ENCODE assay signal across 21 cellular contexts in the genomic region with DNA sequence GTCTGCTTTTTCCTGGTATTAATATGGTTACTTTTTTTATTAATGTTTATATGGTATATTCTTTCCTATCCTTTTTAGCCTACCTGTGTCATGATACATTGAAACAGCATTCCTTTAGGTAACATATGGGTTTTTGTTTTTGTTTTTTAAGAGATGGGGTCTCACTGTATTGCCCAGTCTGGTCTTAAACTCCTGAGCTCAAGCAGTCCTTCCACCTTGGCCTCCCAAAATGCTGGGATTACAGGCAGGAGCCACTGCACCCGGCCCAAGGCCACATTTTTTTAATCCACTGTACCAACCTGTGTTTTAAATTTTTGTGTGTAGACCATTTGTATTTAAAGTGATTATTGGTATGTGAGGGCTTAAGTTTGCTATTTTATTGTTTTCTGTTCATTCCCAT. TPM values are rescaled to one million over a fixed set of nuclear protein-coding genes. Genes with fewer than 3 reads are reported as not detected.
DNase-seq lines count a peak whose midpoint lies in the region; ATAC-seq, FAIRE-seq and TF ChIP-seq lines count a peak whose summit lies in the region.
"Had no signal": no experiment of that assay in that cellular context is flagged by ENCODE, and none has a peak within 500 bp of the region (broad histone marks: within the 10 kb centered on the region; RNA-seq: fewer than 3 reads in every experiment).

No MANE protein-coding gene starts in this region.

- in situ Hi-C loops in K562 (cut with MboI), result no loop called here

- no peak overlapping the region for H3K4me3 ChIP-seq in K562
- no peak overlapping the region for H3K4me3 ChIP-seq in neutrophil (ENCODE audit: low read depth in 1 of 2, low read length in 1 of 2)
- no peak overlapping the region for H3K4me3 ChIP-seq in vagina
- H3K4me3 ChIP-seq: BLaER1 treated with 17β-estradiol and CSF1 and Interleukin-3, amounts not matched to agents 10 nM and 100 nM; GM12878; GM23248; HAP-1 had no signal

- no peak for TF ChIP-seq POLR2A in K562 (conservative IDR thresholded peaks at IDR 0.05)
- TF ChIP-seq POLR2A in vagina (IDR thresholded peaks at IDR 0.05), result no peak

- DNase-seq in natural killer cell treated with Interleukin-12 subunit alpha and Interleukin-12 subunit beta and Interleukin-15 and Interleukin-18, amount 100 ng/mL, for 72 hours (ENCODE audit: low spot score), result no peak
- no peak for DNase-seq in natural killer cell
- DNase-seq in K562 (ENCODE audit: extremely low read depth in 1 of 4, low spot score in 3 of 4), result no peak
- no peak for DNase-seq in vagina (ENCODE audit: extremely low spot score in 2 of 2)
- DNase-seq in activated CD4-positive, alpha-beta T cell treated with anti-CD3 and anti-CD28 coated beads for 48 hours, result no peak
- DNase-seq: CD8-positive, alpha-beta memory T cell; COR-L47; DMS 273 treated with DMSO at 0.1 percent for 48 hours; DMS53; DND-41; EL; GM23248; HFFc6 had no signal

- peaks cover 0 to 6% of the 10 kb centered on the region in 2 experiments; a peak in 1 of 5 replicates for H3K4me1 ChIP-seq in K562 (replicated peaks in 1 of 2; ENCODE audit: control insufficient read depth in 2 of 2, insufficient read depth in 2 of 2, low read length in 2 of 2)
- H3K4me1 ChIP-seq in neutrophil (ENCODE audit: control insufficient read depth in 1 of 2, insufficient read depth in 1 of 2, low read depth in 1 of 2, low read length in 1 of 2), result peaks cover 30 to 38% of the 10 kb centered on the region in 2 experiments
- peaks cover 38% of the 10 kb centered on the region for H3K4me1 ChIP-seq in vagina
- H3K4me1 ChIP-seq: HAP-1 had no signal

- no peak for TF ChIP-seq EP300 in K562 (IDR thresholded peaks at IDR 0.05; ENCODE audit: low read length)

- H3K4me1 Mint-ChIP-seq in natural killer cell treated with Interleukin-12 subunit alpha and Interleukin-12 subunit beta and Interleukin-15 and Interleukin-18, amount 100 ng/mL, for 72 hours (ENCODE audit: low read depth in 2 of 2), result peaks cover 49 to 56% of the 10 kb centered on the region in 2 donors
- H3K4me1 Mint-ChIP-seq in natural killer cell, result peaks cover 48 to 64% of the 10 kb centered on the region in 2 donors

- no peak overlapping the region for H3K4me2 ChIP-seq in K562 (ENCODE audit: insufficient read depth, low read length)
- H3K4me2 ChIP-seq: KMS-11 had no signal

- H3K27ac ChIP-seq in K562 (ENCODE audit: extremely low read depth, low read depth, low read length) (no peak overlapping the region), neutrophil (peak overlapping the region; percentile 57), vagina (peak overlapping the region; percentile 29)
- H3K27ac ChIP-seq: GM23248, KMS-11 had no signal

- H3K9me3 ChIP-seq in K562 (replicated peaks; ENCODE audit: control insufficient read depth, insufficient read depth, low read depth, low read length), result no peaks in the 10 kb centered on the region
- H3K9me3 ChIP-seq in neutrophil, result no peaks in the 10 kb centered on the region
- no peaks in the 10 kb centered on the region for H3K9me3 ChIP-seq in vagina
- H3K9me3 ChIP-seq: HAP-1 had no signal

- no peak overlapping the region for H3K9ac ChIP-seq in K562 (ENCODE audit: insufficient read depth in 1 of 2, low read depth in 2 of 2, low read length in 2 of 2)
- H3K9ac ChIP-seq: BLaER1 treated with 17β-estradiol and CSF1 and Interleukin-3, amounts not matched to agents 10 nM and 100 nM; GM23248; KMS-11 had no signal

- H3K9me1 ChIP-seq in K562 (ENCODE audit: control insufficient read depth, insufficient read depth, low read length), result no peaks in the 10 kb centered on the region

- TF ChIP-seq CTCF in natural killer cell (IDR thresholded peaks at IDR 0.05) (no peak), K562 (IDR thresholded peaks at IDR 0.05 in 2 of 3, conservative IDR thresholded peaks at IDR 0.05 in 1 of 3; ENCODE audit: insufficient read depth in 2 of 3, low read depth in 1 of 3, low read length in 3 of 3) (no peak), neutrophil (IDR thresholded peaks at IDR 0.05) (no peak), vagina (IDR thresholded peaks at IDR 0.05) (no peak)

- no peak for FAIRE-seq in K562 (lab: Jason Lieb, UNC)
- FAIRE-seq: GM12878 had no signal

- H3K36me3 ChIP-seq in K562 (ENCODE audit: control insufficient read depth, insufficient read depth, low read length), result peaks cover 11% of the 10 kb centered on the region
- peaks cover 4% of the 10 kb centered on the region for H3K36me3 ChIP-seq in neutrophil
- H3K36me3 ChIP-seq in vagina, result no peaks in the 10 kb centered on the region
- H3K36me3 ChIP-seq: HAP-1 had no signal

- H3K27ac Mint-ChIP-seq in natural killer cell treated with Interleukin-12 subunit alpha and Interleukin-12 subunit beta and Interleukin-15 and Interleukin-18, amount 100 ng/mL, for 72 hours, result peak overlapping the region; percentile 60 to 86
- H3K27ac Mint-ChIP-seq in natural killer cell, result no peak overlapping the region
- H3K27ac Mint-ChIP-seq: B cell had no signal

- peaks cover 83% of the 10 kb centered on the region for H3K79me2 ChIP-seq in K562 (ENCODE audit: control insufficient read depth, insufficient read depth, low read length)

- H3K4me3 Mint-ChIP-seq in natural killer cell treated with Interleukin-12 subunit alpha and Interleukin-12 subunit beta and Interleukin-15 and Interleukin-18, amount 100 ng/mL, for 72 hours, result peak overlapping the region; percentile 24
- no peak overlapping the region for H3K4me3 Mint-ChIP-seq in natural killer cell
- H3K4me3 Mint-ChIP-seq: B cell; CD8-positive, alpha-beta memory T cell; HFFc6 had no signal

- no peaks in the 10 kb centered on the region for H3K27me3 Mint-ChIP-seq in natural killer cell treated with Interleukin-12 subunit alpha and Interleukin-12 subunit beta and Interleukin-15 and Interleukin-18, amount 100 ng/mL, for 72 hours
- no peaks in the 10 kb centered on the region for H3K27me3 Mint-ChIP-seq in natural killer cell (ENCODE audit: low read depth in 2 of 2)
- H3K27me3 Mint-ChIP-seq: B cell; CD8-positive, alpha-beta memory T cell had no signal

- 0 out of 2 replicates have a peak, but pooled peaks cover 3% of the 10 kb centered on the region for H4K20me1 ChIP-seq in K562 (replicated peaks; ENCODE audit: control insufficient read depth, insufficient read depth, low read length)

- POLR2A ChIA-PET in K562 (lab: Yijun Ruan, JAX), result no interaction called here

- no peak for ATAC-seq in natural killer cell treated with Interleukin-12 subunit alpha and Interleukin-12 subunit beta and Interleukin-15 and Interleukin-18, amount 100 ng/mL, for 72 hours
- ATAC-seq in natural killer cell (no peak), K562 (no peak), HG02763 (IDR thresholded peaks at IDR 0.05; ENCODE audit: unreplicated experiment) (no peak), HG02623 (IDR thresholded peaks at IDR 0.05; ENCODE audit: unreplicated experiment) (no peak)
- ATAC-seq: GM12878 had no signal

- WGBS in K562 (ENCODE audit: insufficient coverage, low coverage, missing lambda C conversion rate), result 75% methylated on average over 1 of the region's 1 CpG

- peaks cover 6% of the 10 kb centered on the region for H3K36me3 Mint-ChIP-seq in natural killer cell treated with Interleukin-12 subunit alpha and Interleukin-12 subunit beta and Interleukin-15 and Interleukin-18, amount 100 ng/mL, for 72 hours
- no peaks in the 10 kb centered on the region for H3K36me3 Mint-ChIP-seq in natural killer cell

- H2AFZ ChIP-seq in K562 (ENCODE audit: low read depth, low read length), result no peak overlapping the region
- H2AFZ ChIP-seq: GM23248 had no signal

- no peaks in the 10 kb centered on the region for H3K9me3 Mint-ChIP-seq in natural killer cell treated with Interleukin-12 subunit alpha and Interleukin-12 subunit beta and Interleukin-15 and Interleukin-18, amount 100 ng/mL, for 72 hours
- H3K9me3 Mint-ChIP-seq in natural killer cell, result no peaks in the 10 kb centered on the region
- H3K9me3 Mint-ChIP-seq: CD8-positive, alpha-beta memory T cell; HFFc6 had no signal

- BruUV-seq in K562 (replicated peaks; lab: Mats Ljungman, UMichigan), result no TSS peak

- H3K27me3 ChIP-seq in K562 (ENCODE audit: control insufficient read depth in 2 of 2, insufficient read depth in 2 of 2, low read length in 2 of 2) (no peaks in the 10 kb centered on the region), neutrophil (no peaks in the 10 kb centered on the region), vagina (no peaks in the 10 kb centered on the region)
- H3K27me3 ChIP-seq: BLaER1 treated with 17β-estradiol and CSF1 and Interleukin-3, amounts not matched to agents 10 nM and 100 nM had no signal

- CTCF ChIA-PET in K562 (lab: Yijun Ruan, JAX; ENCODE audit: low intra/inter-chr PET ratio), result no interaction called here

- intact Hi-C loops in natural killer cell (cut with micrococcal nuclease), result no loop called here
- intact Hi-C loops in K562 (cut with micrococcal nuclease), result no loop called here
- intact Hi-C loops in vagina (cut with DNase I), result no loop called here

- no peak for TF ChIP-seq RAD21 in K562 (CRISPR knock-in tag; conservative IDR thresholded peaks at IDR 0.05 in 1 of 2, IDR thresholded peaks at IDR 0.05 in 1 of 2)

TF ChIP-seq in K562, 482 proteins besides CTCF, POLR2A, EP300 and RAD21 (continues in another document):
- TF ChIP-seq POLR2H (tag; IDR thresholded peaks at IDR 0.05; ENCODE audit: low read depth) (no peak), SP1 (CRISPR knock-in tag; IDR thresholded peaks at IDR 0.05) (no peak), SRF (CRISPR knock-in tag; IDR thresholded peaks at IDR 0.05) (no peak), RBM25 (IDR thresholded peaks at IDR 0.05; ENCODE audit: low read depth, low read length, severe bottlenecking) (peak; percentile 62)

RNA-seq across cellular contexts. Expression of a gene that starts 43.1 kb away (rescaled TPM):
- 10 to 100 TPM; 29.2 to 43.7 TPM for total RNA-seq in natural killer cell treated with Interleukin-12 subunit alpha and Interleukin-12 subunit beta and Interleukin-15 and Interleukin-18, amount 100 ng/mL, for 72 hours
- 10 to 100 TPM; 40.8 to 50.1 (median 47.2) TPM for total RNA-seq in natural killer cell
- total RNA-seq in K562 (2011; cell fraction: chromatin; rRNA removed; ENCODE audit: low replicate concordance), result 29.6 and 110 TPM in 2 replicates
- total RNA-seq in K562 (2011; cell fraction: nucleolus; rRNA removed), result 12.8 and 18.0 TPM in 2 replicates
- total RNA-seq in K562 (2011; cell fraction: nucleoplasm; rRNA removed), result 24.9 and 32.8 TPM in 2 replicates
- total RNA-seq in K562 (2014; rRNA removed), result 9.9 and 11.6 TPM in 2 replicates
- 22.9 and 25.4 TPM in 2 replicates for total RNA-seq in K562 (2014; rRNA removed; fragmentation: Illumina TruSeq; extraction: Trizol)
- 24.4 and 25.3 TPM in 2 replicates for total RNA-seq in K562 (2015; rRNA removed; fragmentation: Illumina TruSeq; extraction: Trizol)
- 23.5 and 23.7 TPM in 2 replicates for total RNA-seq in K562 (2021)
- 19.6 and 20.0 TPM in 2 replicates for polyA plus RNA-seq in K562 (2011; rRNA removed)
- 2.1 and 4.8 TPM in 2 replicates for polyA plus RNA-seq in K562 (2011; cell fraction: cytosol; rRNA removed)
- polyA plus RNA-seq in K562 (2011; cell fraction: nucleus; rRNA removed), result 26.6 and 33.3 TPM in 2 replicates
- polyA plus RNA-seq in K562 (2012), result 10.8 and 11.7 TPM in 2 replicates
- polyA plus RNA-seq in K562 (2014; fragmentation: Illumina TruSeq; extraction: Trizol), result 16.0 and 19.2 TPM in 2 replicates
- polyA plus RNA-seq in K562 (2014; fragmentation: Nextera tagmentation; extraction: Ambion mirVana), result 1 to 10 TPM; 4.5 to 5.4 TPM
- polyA plus RNA-seq in K562 (2014; rRNA removed), result 12.8 and 13.2 TPM in 2 replicates
- 38.5 and 48.0 TPM in 2 replicates for polyA minus RNA-seq in K562 (2011; rRNA and poly(A)+ RNA removed)
- 11.6 and 13.0 TPM in 2 replicates for polyA minus RNA-seq in K562 (2011; cell fraction: cytosol; rRNA and poly(A)+ RNA removed)
- 26.3 and 48.3 TPM in 2 replicates for polyA minus RNA-seq in K562 (2011; cell fraction: nucleus; rRNA and poly(A)+ RNA removed)
- total RNA-seq in vagina, result 38.3 TPM

Comparison
In these comparisons a context has a peak if more than half of its experiments do, and no peak if none do; other contexts are left out.
1. H3K27ac Mint-ChIP-seq: peak in natural killer cell treated with Interleukin-12 subunit alpha and Interleukin-12 subunit beta and Interleukin-15 and Interleukin-18, amount 100 ng/mL, for 72 hours (2 of 2); none in natural killer cell (0 of 2).